In genomic region chr11:63769044-63769718, GRCh38 we compare ENCODE assay signal across 8 cellular contexts. TPM values are rescaled to one million over a fixed set of nuclear protein-coding genes. Genes with fewer than 3 reads are reported as not detected.
DNase-seq lines count a peak whose midpoint lies in the region; ATAC-seq and TF ChIP-seq lines count a peak whose summit lies in the region.

No MANE protein-coding gene starts in this region.

- DNase-seq in NCI-H2171 (lab: John Stamatoyannopoulos, UW), result peak; percentile 18
- no peak for DNase-seq in NCI-H2171 treated with DMSO at 0.1 percent for 48 hours (lab: John Stamatoyannopoulos, UW)
- DNase-seq in T-helper 17 cell, result peak in 2 of 3 donors; percentile 34 to 37
- DNase-seq in memory B cell (ENCODE audit: low spot score in 2 of 2), result peak; percentile 33 to 61
- DNase-seq in suprapubic skin (ENCODE audit: low spot score in 2 of 2), result peak in 1 of 2 donors; percentile 70

- H3K27me3 ChIP-seq in suprapubic skin, result no peaks in the 10 kb centered on the region

- H3K4me3 ChIP-seq in suprapubic skin, result peak overlapping the region; percentile 94

- H3K36me3 ChIP-seq in suprapubic skin, result peaks cover 4% of the 10 kb centered on the region

- no peak overlapping the region for H3K4me3 Mint-ChIP-seq in T-helper 17 cell
- peak overlapping the region; percentile 39 for H3K4me3 Mint-ChIP-seq in dendritic cell treated with granulocyte-macrophage colony-stimulating factor and Interleukin-4, amounts not matched to agents 40 ng/mL and 50 ng/mL, for 4 days
- peak overlapping the region; percentile 50 for H3K4me3 Mint-ChIP-seq in memory B cell

- intact Hi-C loops in dendritic cell treated with granulocyte-macrophage colony-stimulating factor and Interleukin-4, amounts not matched to agents 40 ng/mL and 50 ng/mL, for 4 days (cut with micrococcal nuclease), result loop anchor here (5.0 to 10.0 kb wide), 2 partner anchors 66 to 373 kb away; partner anchors contain the start of gene MARK2

- H3K9me3 Mint-ChIP-seq in dendritic cell treated with granulocyte-macrophage colony-stimulating factor and Interleukin-4, amounts not matched to agents 40 ng/mL and 50 ng/mL, for 4 days, result no peaks in the 10 kb centered on the region
- H3K9me3 Mint-ChIP-seq in memory B cell, result no peaks in the 10 kb centered on the region

- no CpG with 5 or more reads among the region's 82 CpGs for WGBS in suprapubic skin

- H3K27me3 Mint-ChIP-seq in T-helper 17 cell (peaks cover 9% of the 10 kb centered on the region), memory B cell (peaks cover 2% of the 10 kb centered on the region)
- peaks cover 40% of the 10 kb centered on the region for H3K27me3 Mint-ChIP-seq in dendritic cell treated with granulocyte-macrophage colony-stimulating factor and Interleukin-4, amounts not matched to agents 40 ng/mL and 50 ng/mL, for 4 days

- H3K4me1 Mint-ChIP-seq in T-helper 17 cell, result peaks cover 7% of the 10 kb centered on the region
- H3K4me1 Mint-ChIP-seq in dendritic cell treated with granulocyte-macrophage colony-stimulating factor and Interleukin-4, amounts not matched to agents 40 ng/mL and 50 ng/mL, for 4 days (ENCODE audit: low read depth), result peaks cover 34% of the 10 kb centered on the region
- H3K4me1 Mint-ChIP-seq in memory B cell, result peaks cover 4% of the 10 kb centered on the region

- peaks cover 5% of the 10 kb centered on the region for H3K36me3 Mint-ChIP-seq in T-helper 17 cell (ENCODE audit: low read depth)
- H3K36me3 Mint-ChIP-seq in dendritic cell treated with granulocyte-macrophage colony-stimulating factor and Interleukin-4, amounts not matched to agents 40 ng/mL and 50 ng/mL, for 4 days (ENCODE audit: low read depth), result peaks cover 8% of the 10 kb centered on the region
- H3K36me3 Mint-ChIP-seq in memory B cell, result no peaks in the 10 kb centered on the region

- H3K9me3 ChIP-seq in T-helper 17 cell (ENCODE audit: control insufficient read depth, low read length, poor library complexity, severe bottlenecking), result no peaks in the 10 kb centered on the region
- no peaks in the 10 kb centered on the region for H3K9me3 ChIP-seq in suprapubic skin

- ATAC-seq in HG02840 (IDR thresholded peaks at IDR 0.05; ENCODE audit: low FRiP score, unreplicated experiment) (peak; percentile 29), T-helper 17 cell (peak; percentile 45), memory B cell (ENCODE audit: low read depth) (peak; percentile 57), GM21515 (IDR thresholded peaks at IDR 0.05; ENCODE audit: unreplicated experiment) (no peak)

- TF ChIP-seq EP300 in suprapubic skin (IDR thresholded peaks at IDR 0.05), result no peak

- TF ChIP-seq POLR2A in suprapubic skin (IDR thresholded peaks at IDR 0.05), result no peak

- H3K27ac Mint-ChIP-seq in T-helper 17 cell (no peak overlapping the region), memory B cell (no peak overlapping the region)
- H3K27ac Mint-ChIP-seq in dendritic cell treated with granulocyte-macrophage colony-stimulating factor and Interleukin-4, amounts not matched to agents 40 ng/mL and 50 ng/mL, for 4 days, result no peak overlapping the region

- no peak for TF ChIP-seq CTCF in suprapubic skin (IDR thresholded peaks at IDR 0.05)

- H3K27ac ChIP-seq in suprapubic skin, result peak overlapping the region; percentile 64

- H3K4me1 ChIP-seq in suprapubic skin, result peaks cover 44% of the 10 kb centered on the region

RNA-seq across cellular contexts. Expression of gene ZFTA, which starts 0.6 kb away (rescaled TPM):
- 1 to 10 TPM; 1.1 to 1.9 TPM for total RNA-seq in T-helper 17 cell
- 1 to 10 TPM; 3.3 to 5.0 (median 4.8) TPM for total RNA-seq in suprapubic skin

RNA-seq across cellular contexts. Expression of gene SPINDOC, which starts 44.1 kb away (rescaled TPM):
- total RNA-seq in T-helper 17 cell (1 to 10 TPM; 8.5 to 9.4 TPM), suprapubic skin (1 to 10 TPM; 3.9 to 9.4 (median 6.3) TPM)
